ENCODE assay signal across 13 cellular contexts in genomic region chr2:45885111-45885685, GRCh38.
DNase-seq lines count a peak whose midpoint lies in the region; ATAC-seq and TF ChIP-seq lines count a peak whose summit lies in the region.
"Had no signal": no experiment of that assay in that cellular context is flagged by ENCODE, and none has a peak within 500 bp of the region (broad histone marks: within the 10 kb centered on the region; RNA-seq: fewer than 3 reads in every experiment).

No MANE protein-coding gene starts in this region.

- no peaks in the 10 kb centered on the region for H3K36me3 ChIP-seq in BE2C
- no peaks in the 10 kb centered on the region for H3K36me3 ChIP-seq in parathyroid adenoma (ENCODE audit: control insufficient read depth, insufficient read depth, low read length)

- H3K9ac ChIP-seq in parathyroid adenoma, result no peak overlapping the region

- ATAC-seq in GM21825 (IDR thresholded peaks at IDR 0.05; ENCODE audit: unreplicated experiment), result no peak
- ATAC-seq in HG03196 (IDR thresholded peaks at IDR 0.05; ENCODE audit: unreplicated experiment), result no peak
- no peak for ATAC-seq in HG03280 (IDR thresholded peaks at IDR 0.05; ENCODE audit: unreplicated experiment)
- ATAC-seq: GM12878, PC-3 had no signal

- peak; percentile 54 for DNase-seq in BE2C
- DNase-seq in OCI-M1 (lab: John Stamatoyannopoulos, UW), result peak; percentile 20
- peak; percentile 75 for DNase-seq in fibroblast of the aortic adventitia (ENCODE audit: low read depth)
- DNase-seq in SIG-M5 treated with dmso at 0.1 percent for 504 hours (lab: John Stamatoyannopoulos, UW; ENCODE audit: unreplicated experiment), result no peak
- DNase-seq: mesendoderm, NCI-H1048, PC-3, small intestine had no signal

- TF ChIP-seq CTCF in BE2C (IDR thresholded peaks at IDR 0.05; ENCODE audit: low read depth, low read length) (no peak), fibroblast of the aortic adventitia (IDR thresholded peaks at IDR 0.05; ENCODE audit: insufficient read depth, low read length) (no peak), parathyroid adenoma (IDR thresholded peaks at IDR 0.05) (no peak)

- peak overlapping the region; percentile 12 for H3K27ac ChIP-seq in parathyroid adenoma

- H3K27me3 ChIP-seq in BE2C, result no peaks in the 10 kb centered on the region
- no peaks in the 10 kb centered on the region for H3K27me3 ChIP-seq in parathyroid adenoma (ENCODE audit: control insufficient read depth, insufficient read depth, low read length)

- H3K9me3 ChIP-seq in BE2C, result no peaks in the 10 kb centered on the region
- no peaks in the 10 kb centered on the region for H3K9me3 ChIP-seq in parathyroid adenoma (ENCODE audit: control insufficient read depth, low read length)

- H3K4me2 ChIP-seq in parathyroid adenoma (ENCODE audit: low read length), result no peak overlapping the region

- peaks cover 71% of the 10 kb centered on the region for H3K4me1 ChIP-seq in BE2C
- H3K4me1 ChIP-seq in parathyroid adenoma, result peaks cover 63% of the 10 kb centered on the region

- peaks cover 22% of the 10 kb centered on the region for H3K79me2 ChIP-seq in parathyroid adenoma

- H2AFZ ChIP-seq in parathyroid adenoma, result peak overlapping the region; percentile 28

- H3K4me3 ChIP-seq in BE2C (ENCODE audit: low read depth, low read length) (no peak overlapping the region), fibroblast of the aortic adventitia (ENCODE audit: low read depth, low read length) (no peak overlapping the region), parathyroid adenoma (ENCODE audit: low read depth, low read length) (no peak overlapping the region)
- H3K4me3 ChIP-seq: GM12878 had no signal
